15 cellular contexts compared by ENCODE assay signal in genomic region chr18:29002747-29003146, GRCh38.
"Had no signal": no experiment of that assay in that cellular context is flagged by ENCODE, and none has a peak within 500 bp of the region (broad histone marks: within the 10 kb centered on the region; RNA-seq: fewer than 3 reads in every experiment).

No MANE protein-coding gene starts in this region.

- H3K27ac ChIP-seq: cardiac muscle cell, pancreas, spleen, testis had no signal

- H3K9me3 ChIP-seq: pancreas, spleen, testis had no signal

- DNase-seq: activated CD4-positive, alpha-beta memory T cell treated with anti-CD3 and anti-CD28 coated beads for 36 hours; activated CD4-positive, alpha-beta T cell treated with anti-CD3 and anti-CD28 coated beads for 36 hours; activated T-cell treated with anti-CD3 and anti-CD28 coated beads for 4 hours; dermis blood vessel endothelial cell; effector memory CD8-positive, alpha-beta T cell; hypothalamus; spleen; stimulated activated CD4-positive, alpha-beta T cell treated with anti-CD3 and anti-CD28 coated beads, Interleukin-4, amount 100 ng/mL, for 4 hours; testis had no signal

- H3K4me1 ChIP-seq: pancreas, spleen, testis had no signal

- ATAC-seq: activated CD4-positive, alpha-beta T cell treated with anti-CD3 and anti-CD28 coated beads for 36 hours; effector memory CD8-positive, alpha-beta T cell; left lobe of liver; pancreas; stimulated activated memory B cell treated with anti-CD40 and anti-IgM and Interleukin-4, amounts not matched to agents 10 μg/mL and 1 μg/mL and 100 μg/mL, for 72 hours; WTC11 had no signal

- H3K36me3 ChIP-seq: cardiac muscle cell, pancreas, spleen had no signal

- H3K27me3 ChIP-seq: cardiac muscle cell, pancreas, spleen, testis had no signal

- H3K4me3 ChIP-seq: cardiac muscle cell, lung, pancreas, spleen had no signal
